10 cellular contexts compared by ENCODE assay signal in the genomic region with DNA sequence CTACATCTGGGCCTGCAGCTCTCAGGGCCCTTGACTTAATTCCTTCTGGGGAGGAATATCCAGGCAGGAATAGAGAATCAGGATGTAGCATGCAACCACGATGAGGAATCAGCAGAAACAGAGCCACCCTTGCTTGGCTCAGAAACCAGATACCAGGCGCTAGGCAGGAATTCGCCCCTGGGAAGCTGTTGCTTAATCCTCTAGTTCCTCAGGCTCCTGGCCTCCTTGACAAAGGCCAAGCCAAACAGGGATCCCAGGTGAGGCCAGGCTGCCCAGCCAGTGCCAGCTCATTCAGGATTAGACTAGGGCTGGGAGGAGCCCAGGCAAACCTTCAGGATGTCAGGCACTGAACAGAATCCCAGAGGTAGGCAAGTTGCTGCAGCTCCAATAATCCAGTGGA. TPM values are rescaled to one million over a fixed set of nuclear protein-coding genes. Genes with fewer than 3 reads are reported as not detected.
A peak's percentile ranks its signal among the peaks of the same experiment; 100 is the strongest.
DNase-seq lines count a peak whose midpoint lies in the region; ATAC-seq and TF ChIP-seq lines count a peak whose summit lies in the region.
"Had no signal": no experiment of that assay in that cellular context is flagged by ENCODE, and none has a peak within 500 bp of the region (broad histone marks: within the 10 kb centered on the region; RNA-seq: fewer than 3 reads in every experiment).

No MANE protein-coding gene starts in this region.

- no peak for DNase-seq in left cardiac atrium
- DNase-seq in cardiac septum (ENCODE audit: low spot score), result no peak
- DNase-seq in choroid plexus epithelial cell (ENCODE audit: low read depth), result peak; percentile 30
- DNase-seq in right lobe of liver, result peak; percentile 79 to 80 (median 80)
- DNase-seq in middle frontal gyrus (ENCODE audit: extremely low spot score, low spot score), result no peak
- DNase-seq in ureter (ENCODE audit: low spot score), result no peak
- no peak for DNase-seq in Ammon's horn (ENCODE audit: low spot score)
- DNase-seq: adrenal gland had no signal

- TF ChIP-seq POLR2A in right lobe of liver (IDR thresholded peaks at IDR 0.05), result no peak

- intact Hi-C loops in left cardiac atrium (cut with DNase I) (no loop called here), cardiac septum (cut with DNase I) (loop anchor here (5.0 kb wide), 2 partner anchors 36 to 39 kb away; no protein-coding TSS in a partner anchor), right lobe of liver (cut with DNase I) (no loop called here)

- WGBS in right lobe of liver (ENCODE audit: insufficient coverage, low coverage, low lambda C conversion rate, missing lambda C conversion rate), result 6% methylated on average over 3 of the region's 3 CpGs

- peaks cover 0 to 13% (median 6%) of the 10 kb centered on the region in 4 donors for H3K4me1 ChIP-seq in right lobe of liver
- H3K4me1 ChIP-seq: BLaER1 had no signal

- no peak for TF ChIP-seq CTCF in choroid plexus epithelial cell (conservative IDR thresholded peaks at IDR 0.05; ENCODE audit: low read depth, low read length)
- TF ChIP-seq CTCF in right lobe of liver (IDR thresholded peaks at IDR 0.05), result no peak

- ATAC-seq in left cardiac atrium (peak; percentile 25 to 28), right lobe of liver (peak; percentile 82 to 91 (median 87)), HG03439 (IDR thresholded peaks at IDR 0.05; ENCODE audit: unreplicated experiment) (no peak)

- H3K27ac ChIP-seq in right lobe of liver, result peak overlapping the region; percentile 53 to 72 (median 60)
- H3K27ac ChIP-seq: adrenal gland, BLaER1 had no signal

- H3K9me3 ChIP-seq in right lobe of liver, result no peaks in the 10 kb centered on the region
- H3K9me3 ChIP-seq: adrenal gland, BLaER1 had no signal

- H3K4me3 ChIP-seq in choroid plexus epithelial cell (ENCODE audit: low read depth, low read length) (no peak overlapping the region), right lobe of liver (no peak overlapping the region)
- H3K4me3 ChIP-seq: adrenal gland, BLaER1 had no signal

- H3K27me3 ChIP-seq in right lobe of liver, result no peaks in the 10 kb centered on the region
- H3K27me3 ChIP-seq: adrenal gland, BLaER1 had no signal

- H3K36me3 ChIP-seq in right lobe of liver, result no peaks in the 10 kb centered on the region
- H3K36me3 ChIP-seq: adrenal gland, BLaER1 had no signal

RNA-seq across cellular contexts. Expression of gene IRF2BP2, which starts 48.2 kb away (rescaled TPM):
- total RNA-seq in left cardiac atrium, result 100 to 1,000 TPM in 1 of 2 donors, 10 to 100 TPM in 1; 98.0 to 100 TPM
- 65.6 TPM for total RNA-seq in cardiac septum
- total RNA-seq in right lobe of liver, result 10 to 100 TPM; 35.3 to 93.2 (median 56.8) TPM
- 118 TPM for total RNA-seq in ureter

Comparison
In these comparisons a context has a peak if more than half of its experiments do, and no peak if none do; other contexts are left out.
1. DNase-seq: peak in choroid plexus epithelial cell (single experiment) and right lobe of liver (3 of 3); none in left cardiac atrium (single experiment), cardiac septum (single experiment), middle frontal gyrus (single experiment), ureter (single experiment) and Ammon's horn (single experiment).